Comparison of ENCODE assay signal across 10 cellular contexts in the genomic region with DNA sequence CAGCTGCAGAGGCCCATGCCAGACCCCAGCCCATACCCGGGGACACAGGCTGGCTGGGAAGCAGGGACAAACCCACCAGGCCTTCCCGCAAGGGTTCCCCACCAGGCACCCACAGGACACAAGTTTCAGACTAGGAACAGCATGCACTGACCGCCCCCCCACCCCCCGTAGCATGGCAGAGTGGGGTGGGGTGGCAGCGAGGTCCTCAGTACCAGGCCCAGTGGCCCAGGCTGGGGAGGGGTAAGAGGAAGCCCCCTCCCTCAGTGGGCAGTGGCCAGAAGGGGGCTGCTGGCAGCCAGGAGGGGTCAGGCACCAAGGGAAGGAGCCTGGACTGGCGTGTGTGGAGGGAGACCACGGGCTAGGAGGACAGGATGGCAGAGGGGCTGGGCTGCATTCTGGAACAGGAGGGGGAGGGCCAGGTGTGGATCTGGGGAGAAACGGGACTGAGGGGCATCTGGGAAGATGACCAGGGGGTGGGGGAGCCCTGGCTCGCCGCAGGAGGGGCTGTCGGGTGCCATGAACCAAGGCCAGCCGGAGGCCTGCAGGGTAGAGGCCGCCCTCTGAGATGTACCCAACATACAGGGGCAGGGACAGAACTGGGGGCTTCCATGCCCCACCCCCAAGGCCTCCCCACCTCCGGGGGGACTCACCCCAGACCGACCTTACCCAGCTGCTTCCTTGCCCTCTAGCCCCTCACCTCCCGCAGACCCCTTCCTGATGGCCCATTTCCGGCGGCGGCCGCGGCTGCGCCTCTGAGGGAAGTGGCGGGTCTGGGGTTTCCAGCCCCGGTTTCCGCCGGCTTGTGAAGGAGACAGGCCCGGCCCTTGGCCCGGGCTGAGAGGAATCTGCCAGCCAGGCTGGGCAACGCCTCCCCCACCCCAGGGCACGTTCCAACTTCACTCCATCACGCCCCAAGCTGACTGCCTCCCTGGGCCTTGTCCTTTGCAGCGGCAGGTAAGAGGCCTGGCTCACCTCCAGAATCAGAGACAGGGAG. TPM values are rescaled to one million over a fixed set of nuclear protein-coding genes. Genes with fewer than 3 reads are reported as not detected.
DNase-seq lines count a peak whose midpoint lies in the region; ATAC-seq lines count a peak whose summit lies in the region.
"Had no signal": no experiment of that assay in that cellular context is flagged by ENCODE, and none has a peak within 500 bp of the region (broad histone marks: within the 10 kb centered on the region; RNA-seq: fewer than 3 reads in every experiment).

No MANE protein-coding gene starts in this region.

- no peak overlapping the region for H3K27ac ChIP-seq in effector memory CD4-positive, alpha-beta T cell (ENCODE audit: insufficient read depth, low read length, poor library complexity, severe bottlenecking)

- peaks cover 18% of the 10 kb centered on the region for H3K4me1 Mint-ChIP-seq in activated CD4-positive, alpha-beta T cell treated with anti-CD3 and anti-CD28 coated beads, Interleukin-2, amount 10 ng/mL, durations not matched to agents 24 days and 14 days
- H3K4me1 Mint-ChIP-seq in stimulated activated naive B cell treated with anti-CD40 and anti-IgM and Interleukin-4, amounts not matched to agents 10 μg/mL and 1 μg/mL and 100 μg/mL, for 72 hours = peaks cover 14 to 20% of the 10 kb centered on the region in 2 donors

- H3K4me3 ChIP-seq in effector memory CD4-positive, alpha-beta T cell (ENCODE audit: insufficient read depth, low read depth, low read length, poor library complexity, severe bottlenecking) = no peak overlapping the region
- H3K4me3 ChIP-seq in H7 (ENCODE audit: insufficient read depth, low read depth, low read length) = no peak overlapping the region

- peak overlapping the region; percentile 26 for H3K4me3 Mint-ChIP-seq in activated CD4-positive, alpha-beta T cell treated with anti-CD3 and anti-CD28 coated beads, Interleukin-2, amount 10 ng/mL, durations not matched to agents 24 days and 14 days
- peak overlapping the region in 1 of 2 donors; percentile 50 for H3K4me3 Mint-ChIP-seq in stimulated activated naive B cell treated with anti-CD40 and anti-IgM and Interleukin-4, amounts not matched to agents 10 μg/mL and 1 μg/mL and 100 μg/mL, for 72 hours
- H3K4me3 Mint-ChIP-seq: nephron had no signal

- H3K27me3 ChIP-seq in effector memory CD4-positive, alpha-beta T cell (replicated peaks; ENCODE audit: control insufficient read depth, insufficient read depth, low read length, poor library complexity, severe bottlenecking) = peaks cover 9% of the 10 kb centered on the region
- no peaks in the 10 kb centered on the region for H3K27me3 ChIP-seq in H7 (ENCODE audit: control insufficient read depth, insufficient read depth, low read length)

- no peaks in the 10 kb centered on the region for H3K9me3 ChIP-seq in effector memory CD4-positive, alpha-beta T cell (ENCODE audit: control insufficient read depth, low read length)

- no peaks in the 10 kb centered on the region for H3K36me3 ChIP-seq in effector memory CD4-positive, alpha-beta T cell (ENCODE audit: control insufficient read depth, insufficient read depth, low read length)
- H3K36me3 ChIP-seq in H7 (replicated peaks; ENCODE audit: control insufficient read depth, insufficient read depth, low read length) = no peaks in the 10 kb centered on the region

- H3K27ac Mint-ChIP-seq in activated CD4-positive, alpha-beta T cell treated with anti-CD3 and anti-CD28 coated beads, Interleukin-2, amount 10 ng/mL, durations not matched to agents 24 days and 14 days = peak overlapping the region; percentile 40
- H3K27ac Mint-ChIP-seq in stimulated activated naive B cell treated with anti-CD40 and anti-IgM and Interleukin-4, amounts not matched to agents 10 μg/mL and 1 μg/mL and 100 μg/mL, for 72 hours = peak overlapping the region; percentile 42
- H3K27ac Mint-ChIP-seq: nephron had no signal

- no peaks in the 10 kb centered on the region for H3K36me3 Mint-ChIP-seq in activated CD4-positive, alpha-beta T cell treated with anti-CD3 and anti-CD28 coated beads, Interleukin-2, amount 10 ng/mL, durations not matched to agents 24 days and 14 days (ENCODE audit: low read depth)
- peaks cover 0 to 2% of the 10 kb centered on the region in 2 donors for H3K36me3 Mint-ChIP-seq in stimulated activated naive B cell treated with anti-CD40 and anti-IgM and Interleukin-4, amounts not matched to agents 10 μg/mL and 1 μg/mL and 100 μg/mL, for 72 hours

- DNase-seq in activated T-cell treated with anti-CD3 and anti-CD28 coated beads, Interleukin-2, amount 50 U/mL, for 1 hour = peak; percentile 52
- no peak for DNase-seq in activated T-cell treated with anti-CD3 and anti-CD28 coated beads for 4 hours
- peak; percentile 85 for DNase-seq in activated CD4-positive, alpha-beta T cell treated with anti-CD3 and anti-CD28 coated beads, Interleukin-2, amount 10 ng/mL, durations not matched to agents 24 days and 14 days
- DNase-seq in effector memory CD4-positive, alpha-beta T cell = peak; percentile 34 to 51 (median 42)
- no peak for DNase-seq in stimulated activated naive B cell treated with anti-CD40 and anti-IgM and Interleukin-4, amounts not matched to agents 10 μg/mL and 1 μg/mL and 100 μg/mL, for 72 hours
- DNase-seq in H7 = no peak
- DNase-seq: NCI-H510A had no signal

- no peaks in the 10 kb centered on the region for H3K9me3 Mint-ChIP-seq in activated CD4-positive, alpha-beta T cell treated with anti-CD3 and anti-CD28 coated beads, Interleukin-2, amount 10 ng/mL, durations not matched to agents 24 days and 14 days
- H3K9me3 Mint-ChIP-seq in stimulated activated naive B cell treated with anti-CD40 and anti-IgM and Interleukin-4, amounts not matched to agents 10 μg/mL and 1 μg/mL and 100 μg/mL, for 72 hours = no peaks in the 10 kb centered on the region
- H3K9me3 Mint-ChIP-seq: nephron had no signal

- H3K4me1 ChIP-seq in effector memory CD4-positive, alpha-beta T cell (ENCODE audit: control insufficient read depth, insufficient read depth, low read length, poor library complexity, severe bottlenecking) = peaks cover 35% of the 10 kb centered on the region

- intact Hi-C loops in activated CD4-positive, alpha-beta T cell treated with anti-CD3 and anti-CD28 coated beads, Interleukin-2, amount 10 ng/mL, durations not matched to agents 24 days and 14 days (cut with micrococcal nuclease) = no loop called here

- ATAC-seq in stimulated activated naive B cell treated with anti-CD40 and anti-IgM and Interleukin-4, amounts not matched to agents 10 μg/mL and 1 μg/mL and 100 μg/mL, for 72 hours (replicated peaks) = peak; percentile 57 to 64
- ATAC-seq in GM19351 (IDR thresholded peaks at IDR 0.05; ENCODE audit: unreplicated experiment) (no peak), HG02870 (IDR thresholded peaks at IDR 0.05; ENCODE audit: unreplicated experiment) (no peak)

- H3K27me3 Mint-ChIP-seq in activated CD4-positive, alpha-beta T cell treated with anti-CD3 and anti-CD28 coated beads, Interleukin-2, amount 10 ng/mL, durations not matched to agents 24 days and 14 days = peaks cover 12% of the 10 kb centered on the region
- peaks cover 23 to 39% of the 10 kb centered on the region in 2 donors for H3K27me3 Mint-ChIP-seq in stimulated activated naive B cell treated with anti-CD40 and anti-IgM and Interleukin-4, amounts not matched to agents 10 μg/mL and 1 μg/mL and 100 μg/mL, for 72 hours

RNA-seq across cellular contexts. Expression of a gene that starts 5.6 kb away (rescaled TPM):
- total RNA-seq in activated CD4-positive, alpha-beta T cell treated with anti-CD3 and anti-CD28 coated beads, Interleukin-2, amount 10 ng/mL, durations not matched to agents 24 days and 14 days = 9.7 and 11.2 TPM in 2 replicates
- total RNA-seq in H7 (2014; rRNA removed; shearing (Covaris generic)) = 13.0 and 17.9 TPM in 2 replicates

RNA-seq across cellular contexts. Expression of a gene that starts 6.9 kb away (rescaled TPM):
- 8.3 and 9.1 TPM in 2 replicates for total RNA-seq in activated CD4-positive, alpha-beta T cell treated with anti-CD3 and anti-CD28 coated beads, Interleukin-2, amount 10 ng/mL, durations not matched to agents 24 days and 14 days
- 30.4 and 33.6 TPM in 2 replicates for total RNA-seq in H7 (2014; rRNA removed; shearing (Covaris generic))

Comparison
In these comparisons a context has a peak if more than half of its experiments do, and no peak if none do; other contexts are left out.
1. DNase-seq: peak in activated T-cell treated with anti-CD3 and anti-CD28 coated beads, Interleukin-2, amount 50 U/mL, for 1 hour (single experiment), activated CD4-positive, alpha-beta T cell treated with anti-CD3 and anti-CD28 coated beads, Interleukin-2, amount 10 ng/mL, durations not matched to agents 24 days and 14 days (single experiment) and effector memory CD4-positive, alpha-beta T cell (3 of 3); none in activated T-cell treated with anti-CD3 and anti-CD28 coated beads for 4 hours (single experiment), stimulated activated naive B cell treated with anti-CD40 and anti-IgM and Interleukin-4, amounts not matched to agents 10 μg/mL and 1 μg/mL and 100 μg/mL, for 72 hours (single experiment) and H7 (single experiment).
2. ATAC-seq: peak in stimulated activated naive B cell treated with anti-CD40 and anti-IgM and Interleukin-4, amounts not matched to agents 10 μg/mL and 1 μg/mL and 100 μg/mL, for 72 hours (2 of 2); none in GM19351 (single experiment) and HG02870 (single experiment).